ENCODE assay signal across 20 cellular contexts in the genomic region with DNA sequence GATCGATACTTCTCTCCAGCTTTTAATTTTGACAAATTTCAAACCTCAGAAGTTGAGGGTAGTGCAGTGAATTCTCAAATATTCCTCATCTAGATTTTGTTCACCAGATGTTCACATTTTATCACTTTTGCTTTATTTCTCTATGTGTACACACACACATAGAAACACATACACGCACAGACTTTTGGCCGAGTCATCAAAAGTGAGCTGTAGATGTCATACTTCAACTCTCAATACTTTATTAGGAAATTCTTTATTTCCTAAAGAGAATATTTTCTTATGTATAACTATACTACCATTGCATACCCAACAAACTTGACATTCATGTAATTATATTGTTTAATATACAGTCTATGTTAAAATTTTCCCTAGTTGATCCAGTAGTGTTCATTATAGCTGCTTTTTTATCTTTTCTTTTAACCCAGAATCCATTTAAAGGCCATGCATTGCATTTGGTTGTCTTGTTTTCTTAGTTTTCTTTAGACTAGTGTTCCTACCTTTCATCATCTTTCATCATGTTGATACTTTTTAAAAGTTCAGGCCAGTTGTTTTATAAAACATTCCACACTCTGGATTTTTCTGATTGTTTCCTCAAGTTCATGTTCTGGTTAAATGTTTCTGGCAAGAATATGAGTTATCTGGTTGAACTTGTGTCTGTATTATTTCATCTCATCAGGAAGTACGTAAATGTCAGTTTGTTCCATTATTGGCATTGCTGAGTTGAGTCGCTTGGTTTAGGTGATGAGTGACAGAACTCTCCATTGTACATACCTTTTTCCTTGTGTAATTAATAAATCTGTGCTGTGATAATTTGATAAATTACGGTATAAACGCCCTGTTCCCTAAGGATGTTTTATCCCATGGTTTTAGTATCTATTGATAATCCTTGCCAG.
A peak's percentile ranks its signal among the peaks of the same experiment; 100 is the strongest.
DNase-seq lines count a peak whose midpoint lies in the region; ATAC-seq, FAIRE-seq and TF ChIP-seq lines count a peak whose summit lies in the region.
"Had no signal": no experiment of that assay in that cellular context is flagged by ENCODE, and none has a peak within 500 bp of the region (broad histone marks: within the 10 kb centered on the region; RNA-seq: fewer than 3 reads in every experiment).

No MANE protein-coding gene starts in this region.

- H3K4me2 ChIP-seq in A549 = no peak overlapping the region

- TF ChIP-seq EP300 in A549 (IDR thresholded peaks at IDR 0.05) (no peak), esophagus muscularis mucosa (IDR thresholded peaks at IDR 0.05) (no peak)

- no peak overlapping the region for H3K27ac ChIP-seq in A549
- no peak overlapping the region for H3K27ac ChIP-seq in CD4-positive, CD25-positive, alpha-beta regulatory T cell (ENCODE audit: insufficient read depth, low read length, poor library complexity, severe bottlenecking)
- no peak overlapping the region for H3K27ac ChIP-seq in psoas muscle
- H3K27ac ChIP-seq in esophagus muscularis mucosa (replicated peaks in 1 of 4) = no peak overlapping the region
- H3K27ac ChIP-seq: SJCRH30 had no signal

- no peaks in the 10 kb centered on the region for H3K9me3 Mint-ChIP-seq in CD4-positive, CD25-positive, alpha-beta regulatory T cell
- H3K9me3 Mint-ChIP-seq in activated CD8-positive, alpha-beta T cell treated with anti-CD3 and anti-CD28 coated beads, Interleukin-2, amount 10 ng/mL, durations not matched to agents 7 days and 5 days (ENCODE audit: insufficient read depth) = no peaks in the 10 kb centered on the region

- intact Hi-C loops in psoas muscle (cut with DNase I) = no loop called here
- intact Hi-C loops in esophagus muscularis mucosa (cut with DNase I) = no loop called here

- H3K36me3 Mint-ChIP-seq in CD4-positive, CD25-positive, alpha-beta regulatory T cell = peaks cover 56% of the 10 kb centered on the region
- peaks cover 71% of the 10 kb centered on the region for H3K36me3 Mint-ChIP-seq in activated CD8-positive, alpha-beta T cell treated with anti-CD3 and anti-CD28 coated beads, Interleukin-2, amount 10 ng/mL, durations not matched to agents 7 days and 5 days (ENCODE audit: low read depth)

- no peak for TF ChIP-seq RAD21 in A549 (conservative IDR thresholded peaks at IDR 0.05 in 1 of 2, IDR thresholded peaks at IDR 0.05 in 1 of 2)

- no peaks in the 10 kb centered on the region for H3K27me3 ChIP-seq in CD4-positive, CD25-positive, alpha-beta regulatory T cell (ENCODE audit: control insufficient read depth, insufficient read depth, low read length)
- H3K27me3 ChIP-seq in psoas muscle (ENCODE audit: insufficient read depth in 3 of 3, low read length in 2 of 3) (no peaks in the 10 kb centered on the region), esophagus muscularis mucosa (no peaks in the 10 kb centered on the region)
- H3K27me3 ChIP-seq: MG63, SJCRH30 had no signal

- H3K4me1 Mint-ChIP-seq in CD4-positive, CD25-positive, alpha-beta regulatory T cell = peaks cover 0 to 17% (median 3%) of the 10 kb centered on the region in 4 donors
- peaks cover under 1% of the 10 kb centered on the region for H3K4me1 Mint-ChIP-seq in activated CD8-positive, alpha-beta T cell treated with anti-CD3 and anti-CD28 coated beads, Interleukin-2, amount 10 ng/mL, durations not matched to agents 7 days and 5 days (ENCODE audit: low read depth)

- H3K9me3 ChIP-seq in A549 = no peaks in the 10 kb centered on the region
- no peaks in the 10 kb centered on the region for H3K9me3 ChIP-seq in CD4-positive, CD25-positive, alpha-beta regulatory T cell (ENCODE audit: control insufficient read depth in 2 of 2, low read length in 2 of 2)
- no peaks in the 10 kb centered on the region for H3K9me3 ChIP-seq in psoas muscle
- no peaks in the 10 kb centered on the region for H3K9me3 ChIP-seq in esophagus muscularis mucosa
- H3K9me3 ChIP-seq: MG63, SJCRH30 had no signal

- TF ChIP-seq POLR2A in A549 (IDR thresholded peaks at IDR 0.05; ENCODE audit: low read length) (no peak), esophagus muscularis mucosa (IDR thresholded peaks at IDR 0.05; ENCODE audit: low read depth) (no peak)

- H3K4me1 ChIP-seq in A549 = no peaks in the 10 kb centered on the region
- no peaks in the 10 kb centered on the region for H3K4me1 ChIP-seq in CD4-positive, CD25-positive, alpha-beta regulatory T cell (ENCODE audit: control insufficient read depth, insufficient read depth, low read length, poor library complexity, severe bottlenecking)
- H3K4me1 ChIP-seq in psoas muscle = peaks cover 6% of the 10 kb centered on the region
- peaks cover 0 to 14% (median 2%) of the 10 kb centered on the region in 4 donors for H3K4me1 ChIP-seq in esophagus muscularis mucosa
- H3K4me1 ChIP-seq: SJCRH30 had no signal

- H3K4me3 ChIP-seq in A549 (no peak overlapping the region), psoas muscle (no peak overlapping the region), esophagus muscularis mucosa (no peak overlapping the region)
- no peak overlapping the region for H3K4me3 ChIP-seq in CD4-positive, CD25-positive, alpha-beta regulatory T cell (ENCODE audit: low read depth, low read length)
- H3K4me3 ChIP-seq: MG63, SJCRH30 had no signal

- peak overlapping the region in 2 of 3 donors; percentile 5 to 7 for H3K27ac Mint-ChIP-seq in CD4-positive, CD25-positive, alpha-beta regulatory T cell
- H3K27ac Mint-ChIP-seq in activated CD8-positive, alpha-beta T cell treated with anti-CD3 and anti-CD28 coated beads, Interleukin-2, amount 10 ng/mL, durations not matched to agents 7 days and 5 days = peak overlapping the region; percentile 18

- POLR2A ChIA-PET in A549 (lab: Yijun Ruan, JAX) = no interaction called here
- POLR2A ChIA-PET in activated CD8-positive, alpha-beta T cell treated with anti-CD3 and anti-CD28 coated beads, Interleukin-2, amount 10 ng/mL, durations not matched to agents 7 days and 5 days (lab: Charles Lee) = no interaction called here

- no peak for DNase-seq in A549 (ENCODE audit: low read depth in 1 of 2, low spot score in 1 of 2)
- DNase-seq in CD4-positive, CD25-positive, alpha-beta regulatory T cell = no peak
- DNase-seq in activated CD8-positive, alpha-beta T cell treated with anti-CD3 and anti-CD28 coated beads, Interleukin-2, amount 10 ng/mL, durations not matched to agents 7 days and 5 days = no peak
- DNase-seq in dermis microvascular lymphatic vessel endothelial cell (ENCODE audit: low read depth in 2 of 2) = peak; percentile 18 to 52
- DNase-seq in psoas muscle = no peak
- DNase-seq in HTR-8/SVneo (ENCODE audit: insufficient read length, low spot score) = no peak
- DNase-seq in activated effector memory CD4-positive, alpha-beta T cell treated with anti-CD3 and anti-CD28 coated beads, Interleukin-2, amount 50 U/mL, for 16 hours = no peak
- DNase-seq in esophagus muscularis mucosa (ENCODE audit: extremely low spot score) = no peak
- DNase-seq: DND-41, GOT3, Karpas-422, MG63, NCI-H1092, NCI-H146, NCI-H2081 treated with DMSO at 0.1 percent for 48 hours, NCI-H510A, NCI-H774, RPMI8226, SJCRH30 had no signal

- WGBS in A549 (ENCODE audit: missing lambda C conversion rate) = 79% methylated on average over 7 of the region's 7 CpGs
- 65 to 79% (median 74%) methylated on average over 7 of the region's 7 CpGs for WGBS in psoas muscle, 3 donors
- WGBS in esophagus muscularis mucosa = 80% methylated on average over 7 of the region's 7 CpGs

- CTCF ChIA-PET in A549 (lab: Yijun Ruan, JAX) = no interaction called here
- CTCF ChIA-PET in activated CD8-positive, alpha-beta T cell treated with anti-CD3 and anti-CD28 coated beads, Interleukin-2, amount 10 ng/mL, durations not matched to agents 7 days and 5 days (lab: Charles Lee) = interaction anchor here (1.0 kb wide), 1 partner anchor 157 kb away, joined by 3 read pairs; no protein-coding TSS in a partner anchor

- ATAC-seq in A549 = no peak
- no peak for ATAC-seq in CD4-positive, CD25-positive, alpha-beta regulatory T cell (ENCODE audit: low read depth in 2 of 2)
- no peak for ATAC-seq in activated CD8-positive, alpha-beta T cell treated with anti-CD3 and anti-CD28 coated beads, Interleukin-2, amount 10 ng/mL, durations not matched to agents 7 days and 5 days
- ATAC-seq in psoas muscle = no peak

- TF ChIP-seq CTCF in A549 (IDR thresholded peaks at IDR 0.05) (no peak), psoas muscle (IDR thresholded peaks at IDR 0.05) (no peak), esophagus muscularis mucosa (IDR thresholded peaks at IDR 0.05) (no peak)

- no peak for FAIRE-seq in A549 (lab: Jason Lieb, UNC)
- no peak for FAIRE-seq in HTR-8/SVneo (lab: Jason Lieb, UNC)
- FAIRE-seq: G401.6 had no signal

- H3K36me3 ChIP-seq in CD4-positive, CD25-positive, alpha-beta regulatory T cell (ENCODE audit: control insufficient read depth, insufficient read depth, low read length) = peaks cover 96% of the 10 kb centered on the region
- H3K36me3 ChIP-seq in psoas muscle (ENCODE audit: insufficient read depth in 1 of 2, low read depth in 1 of 2) = peaks cover 8 to 87% of the 10 kb centered on the region in 2 donors
- peaks cover 5 to 50% (median 18%) of the 10 kb centered on the region in 4 donors for H3K36me3 ChIP-seq in esophagus muscularis mucosa

- no peak overlapping the region for H3K4me3 Mint-ChIP-seq in CD4-positive, CD25-positive, alpha-beta regulatory T cell
- H3K4me3 Mint-ChIP-seq in activated CD8-positive, alpha-beta T cell treated with anti-CD3 and anti-CD28 coated beads, Interleukin-2, amount 10 ng/mL, durations not matched to agents 7 days and 5 days = no peak overlapping the region

- H3K27me3 Mint-ChIP-seq in CD4-positive, CD25-positive, alpha-beta regulatory T cell = no peaks in the 10 kb centered on the region
- H3K27me3 Mint-ChIP-seq in activated CD8-positive, alpha-beta T cell treated with anti-CD3 and anti-CD28 coated beads, Interleukin-2, amount 10 ng/mL, durations not matched to agents 7 days and 5 days (ENCODE audit: low read depth) = no peaks in the 10 kb centered on the region

TF ChIP-seq in A549, 52 proteins besides CTCF, POLR2A, EP300 and RAD21:
- TF ChIP-seq MAFK (IDR thresholded peaks at IDR 0.05; ENCODE audit: partially characterized antibody) (peak; percentile 32), SMC3 (IDR thresholded peaks at IDR 0.05) (no peak), RFX5 (IDR thresholded peaks at IDR 0.05) (no peak)

Comparison
In these comparisons a context has a peak if more than half of its experiments do, and no peak if none do; other contexts are left out.
1. DNase-seq: peak in dermis microvascular lymphatic vessel endothelial cell (2 of 2); none in A549 (0 of 2), CD4-positive, CD25-positive, alpha-beta regulatory T cell (0 of 3), activated CD8-positive, alpha-beta T cell treated with anti-CD3 and anti-CD28 coated beads, Interleukin-2, amount 10 ng/mL, durations not matched to agents 7 days and 5 days (single experiment), psoas muscle (0 of 2), HTR-8/SVneo (single experiment), activated effector memory CD4-positive, alpha-beta T cell treated with anti-CD3 and anti-CD28 coated beads, Interleukin-2, amount 50 U/mL, for 16 hours (single experiment) and esophagus muscularis mucosa (single experiment).